8 cellular contexts compared by ENCODE assay signal in the genomic region with DNA sequence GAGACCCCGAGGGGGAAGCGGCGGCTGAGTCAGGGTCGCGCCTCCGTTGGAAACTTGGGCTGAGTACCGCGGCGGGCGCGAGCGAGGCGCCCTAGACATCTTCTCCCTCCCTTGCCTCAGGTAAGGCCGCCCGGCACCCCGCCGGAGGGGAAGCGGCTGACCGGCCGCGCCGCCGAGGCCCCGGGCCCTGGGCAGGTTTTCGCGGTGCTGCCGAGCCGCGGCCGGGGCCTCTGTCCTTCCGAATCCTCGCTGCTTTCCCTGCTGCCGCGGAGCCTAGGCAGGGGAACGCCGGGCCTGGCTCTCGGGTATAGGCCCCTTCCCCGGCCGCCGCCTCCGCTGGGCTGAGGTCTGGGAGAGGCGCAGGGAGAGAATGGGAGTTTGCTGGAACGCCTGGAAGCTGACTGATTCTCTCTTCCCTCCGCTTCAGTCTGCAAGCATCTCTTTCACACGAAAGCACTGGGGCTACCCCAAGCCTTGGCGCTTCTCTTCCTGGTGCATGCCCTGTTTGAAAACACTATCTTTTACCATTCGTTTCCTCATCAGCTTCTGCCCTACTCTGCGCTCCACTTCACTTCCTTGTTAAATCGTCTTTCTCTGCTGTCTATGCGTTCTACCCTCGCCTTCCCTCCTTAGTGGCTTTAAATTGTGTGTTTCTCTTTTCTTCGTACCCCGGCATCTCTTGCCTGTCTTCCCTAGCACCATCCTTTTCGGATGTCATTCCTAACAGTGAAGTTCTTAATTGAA. TPM values are rescaled to one million over a fixed set of nuclear protein-coding genes. Genes with fewer than 3 reads are reported as not detected.
DNase-seq lines count a peak whose midpoint lies in the region; ATAC-seq and TF ChIP-seq lines count a peak whose summit lies in the region.

No MANE protein-coding gene starts in this region.

- POLR2A ChIA-PET in activated CD8-positive, alpha-beta T cell treated with anti-CD3 and anti-CD28 coated beads for 36 hours (lab: Charles Lee) = interaction anchor here (1.0 to 4.5 kb wide), 4 partner anchors 12 to 193 kb away, joined by 3 to 21 read pairs (median 7); a partner anchor contains a TSS

- peaks cover 4% of the 10 kb centered on the region for H3K9me3 Mint-ChIP-seq in activated CD8-positive, alpha-beta T cell treated with anti-CD3 and anti-CD28 coated beads for 36 hours

- ATAC-seq in HG02642 (IDR thresholded peaks at IDR 0.05; ENCODE audit: poor library complexity, unreplicated experiment) = peak; percentile 10
- ATAC-seq in activated CD8-positive, alpha-beta T cell treated with anti-CD3 and anti-CD28 coated beads for 36 hours = peak; percentile 3

- intact Hi-C loops in activated CD8-positive, alpha-beta T cell treated with anti-CD3 and anti-CD28 coated beads for 36 hours (cut with micrococcal nuclease) = loop anchor here (5.0 kb wide), 1 partner anchor 193 kb away; a partner anchor contains a TSS

- H3K4me3 Mint-ChIP-seq in activated CD8-positive, alpha-beta T cell treated with anti-CD3 and anti-CD28 coated beads for 36 hours = peak overlapping the region; percentile 91

- H3K4me1 Mint-ChIP-seq in activated CD8-positive, alpha-beta T cell treated with anti-CD3 and anti-CD28 coated beads for 36 hours (ENCODE audit: low read depth) = peaks cover 36% of the 10 kb centered on the region

- peak overlapping the region; percentile 80 for H3K4me3 ChIP-seq in epithelial cell of esophagus (ENCODE audit: low read length)
- H3K4me3 ChIP-seq in stomach smooth muscle (ENCODE audit: low read length in 2 of 2) = peak overlapping the region; percentile 90 to 93

- peaks cover 0 to 2% of the 10 kb centered on the region in 2 donors for H3K9me3 ChIP-seq in stomach smooth muscle (ENCODE audit: control insufficient read depth in 2 of 2, low read length in 2 of 2)

- H3K27ac Mint-ChIP-seq in activated CD8-positive, alpha-beta T cell treated with anti-CD3 and anti-CD28 coated beads for 36 hours = peak overlapping the region; percentile 99

- DNase-seq in NCI-H1105 treated with DMSO at 0.1 percent for 48 hours (lab: John Stamatoyannopoulos, UW) = peak; percentile 30
- no peak for DNase-seq in NCI-H1105 (lab: John Stamatoyannopoulos, UW)
- peak; percentile 46 for DNase-seq in NCI-H510A (lab: John Stamatoyannopoulos, UW)
- DNase-seq in activated CD8-positive, alpha-beta T cell treated with anti-CD3 and anti-CD28 coated beads for 36 hours = peak; percentile 69
- DNase-seq in epithelial cell of esophagus (ENCODE audit: low read depth) = peak; percentile 55
- peak; percentile 32 for DNase-seq in midbrain (lab: John Stamatoyannopoulos, UW)

- CTCF ChIA-PET in activated CD8-positive, alpha-beta T cell treated with anti-CD3 and anti-CD28 coated beads for 36 hours (lab: Charles Lee) = interaction anchor here (0.7 to 2.4 kb wide), 3 partner anchors 73 to 125 kb away, joined by 3 to 7 read pairs (median 4); no protein-coding TSS in a partner anchor

- H3K27me3 ChIP-seq in stomach smooth muscle (ENCODE audit: control insufficient read depth in 1 of 2, insufficient read depth in 2 of 2, low read length in 2 of 2) = no peaks in the 10 kb centered on the region

- TF ChIP-seq CTCF in activated CD8-positive, alpha-beta T cell treated with anti-CD3 and anti-CD28 coated beads for 36 hours (IDR thresholded peaks at IDR 0.05) = no peak
- TF ChIP-seq CTCF in epithelial cell of esophagus (IDR thresholded peaks at IDR 0.05; ENCODE audit: insufficient read depth, low read depth, low read length, missing control alignments) = no peak

- peak overlapping the region; percentile 82 to 94 for H3K9ac ChIP-seq in stomach smooth muscle (ENCODE audit: low read length in 2 of 2)

- H3K36me3 ChIP-seq in stomach smooth muscle (ENCODE audit: control insufficient read depth in 2 of 2, insufficient read depth in 2 of 2, low read length in 2 of 2) = no peaks in the 10 kb centered on the region

- peak overlapping the region; percentile 86 for H3K27ac ChIP-seq in stomach smooth muscle (ENCODE audit: low read length)

- H3K4me1 ChIP-seq in stomach smooth muscle (ENCODE audit: control insufficient read depth, insufficient read depth, low read length) = peaks cover 7% of the 10 kb centered on the region

- H3K36me3 Mint-ChIP-seq in activated CD8-positive, alpha-beta T cell treated with anti-CD3 and anti-CD28 coated beads for 36 hours (ENCODE audit: low read depth) = peaks cover 19% of the 10 kb centered on the region

- no peaks in the 10 kb centered on the region for H3K27me3 Mint-ChIP-seq in activated CD8-positive, alpha-beta T cell treated with anti-CD3 and anti-CD28 coated beads for 36 hours

RNA-seq across cellular contexts. Expression of a gene that starts 0.7 kb away (rescaled TPM):
- total RNA-seq in activated CD8-positive, alpha-beta T cell treated with anti-CD3 and anti-CD28 coated beads for 36 hours = 10 to 100 TPM; 37.1 to 40.7 TPM
